ENCODE assay signal across 8 cellular contexts in genomic region chr16:27238016-27238587, GRCh38.
DNase-seq lines count a peak whose midpoint lies in the region; ATAC-seq and TF ChIP-seq lines count a peak whose summit lies in the region.

No MANE protein-coding gene starts in this region.

- peak overlapping the region; percentile 81 for H3K4me3 Mint-ChIP-seq in T-helper 2 cell treated with Interferon-gamma antibody and Interleukin-4, amounts not matched to agents 5 μg/mL and 100 μg/mL, for 36 hours

- H3K4me3 ChIP-seq in DOHH2 (ENCODE audit: low read length) = peak overlapping the region; percentile 64

- H4K20me1 ChIP-seq in DOHH2 (ENCODE audit: control insufficient read depth, insufficient read depth, low read depth, low read length) = no peaks in the 10 kb centered on the region

- peak overlapping the region; percentile 99 for H3K27ac Mint-ChIP-seq in T-helper 2 cell treated with Interferon-gamma antibody and Interleukin-4, amounts not matched to agents 5 μg/mL and 100 μg/mL, for 36 hours

- H3F3A ChIP-seq in DOHH2 (ENCODE audit: control insufficient read depth, insufficient read depth) = peaks cover 22% of the 10 kb centered on the region

- H3K9me3 Mint-ChIP-seq in T-helper 2 cell treated with Interferon-gamma antibody and Interleukin-4, amounts not matched to agents 5 μg/mL and 100 μg/mL, for 36 hours = no peaks in the 10 kb centered on the region

- H3K4me1 ChIP-seq in DOHH2 (ENCODE audit: control insufficient read depth, low read length) = peaks cover 86% of the 10 kb centered on the region

- H3K27me3 ChIP-seq in DOHH2 (ENCODE audit: control insufficient read depth, low read length) = no peaks in the 10 kb centered on the region

- peak overlapping the region; percentile 81 for H3K4me2 ChIP-seq in DOHH2 (ENCODE audit: low read length)

- peaks cover 33% of the 10 kb centered on the region for H3K36me3 Mint-ChIP-seq in T-helper 2 cell treated with Interferon-gamma antibody and Interleukin-4, amounts not matched to agents 5 μg/mL and 100 μg/mL, for 36 hours (ENCODE audit: low read depth)

- no peak for DNase-seq in T-helper 2 cell treated with Interferon-gamma antibody and Interleukin-4, amounts not matched to agents 5 μg/mL and 100 μg/mL, for 36 hours (ENCODE audit: low spot score)
- DNase-seq in erythroblast (lab: John Stamatoyannopoulos, UW) = peak; percentile 48 to 56
- DNase-seq in stimulated activated CD4-positive, alpha-beta T cell treated with anti-CD3 and anti-CD28 coated beads, Interleukin-15, amount 100 ng/mL, for 24 hours = peak; percentile 68
- DNase-seq in hepatic stellate cell (ENCODE audit: low spot score) = no peak
- DNase-seq in anterior cingulate cortex (lab: John Stamatoyannopoulos, UW) = no peak
- DNase-seq in nucleus accumbens (lab: John Stamatoyannopoulos, UW) = no peak

- H3K4me1 Mint-ChIP-seq in T-helper 2 cell treated with Interferon-gamma antibody and Interleukin-4, amounts not matched to agents 5 μg/mL and 100 μg/mL, for 36 hours (ENCODE audit: low read depth) = peaks cover 78% of the 10 kb centered on the region

- H3K36me3 ChIP-seq in DOHH2 (ENCODE audit: control insufficient read depth, low read length) = peaks cover 12% of the 10 kb centered on the region

- peak; percentile 14 for ATAC-seq in HG02588 (IDR thresholded peaks at IDR 0.05; ENCODE audit: unreplicated experiment)

- no peaks in the 10 kb centered on the region for H3K27me3 Mint-ChIP-seq in T-helper 2 cell treated with Interferon-gamma antibody and Interleukin-4, amounts not matched to agents 5 μg/mL and 100 μg/mL, for 36 hours (ENCODE audit: low read depth)

- peaks cover 9% of the 10 kb centered on the region for H3K79me2 ChIP-seq in DOHH2 (ENCODE audit: control insufficient read depth, low read length)

- H3K27ac ChIP-seq in DOHH2 (ENCODE audit: low read depth, low read length) = peak overlapping the region; percentile 86

- peak; percentile 11 for TF ChIP-seq CTCF in DOHH2 (IDR thresholded peaks at IDR 0.05; ENCODE audit: low read depth, low read length, poor library complexity, severe bottlenecking)

- no peak for TF ChIP-seq POLR2A in erythroblast (IDR thresholded peaks at IDR 0.05; ENCODE audit: low read length)

- no peaks in the 10 kb centered on the region for H3K9me2 ChIP-seq in DOHH2 (replicated peaks; ENCODE audit: control insufficient read depth, low read length)

- H3K9me3 ChIP-seq in DOHH2 (ENCODE audit: control insufficient read depth, insufficient read depth, low read length) = no peaks in the 10 kb centered on the region

Comparison
In these comparisons a context has a peak if more than half of its experiments do, and no peak if none do; other contexts are left out.
1. DNase-seq: peak in erythroblast (2 of 2) and stimulated activated CD4-positive, alpha-beta T cell treated with anti-CD3 and anti-CD28 coated beads, Interleukin-15, amount 100 ng/mL, for 24 hours (single experiment); none in T-helper 2 cell treated with Interferon-gamma antibody and Interleukin-4, amounts not matched to agents 5 μg/mL and 100 μg/mL, for 36 hours (single experiment), hepatic stellate cell (single experiment), anterior cingulate cortex (0 of 58) and nucleus accumbens (0 of 56).